In the genomic region with DNA sequence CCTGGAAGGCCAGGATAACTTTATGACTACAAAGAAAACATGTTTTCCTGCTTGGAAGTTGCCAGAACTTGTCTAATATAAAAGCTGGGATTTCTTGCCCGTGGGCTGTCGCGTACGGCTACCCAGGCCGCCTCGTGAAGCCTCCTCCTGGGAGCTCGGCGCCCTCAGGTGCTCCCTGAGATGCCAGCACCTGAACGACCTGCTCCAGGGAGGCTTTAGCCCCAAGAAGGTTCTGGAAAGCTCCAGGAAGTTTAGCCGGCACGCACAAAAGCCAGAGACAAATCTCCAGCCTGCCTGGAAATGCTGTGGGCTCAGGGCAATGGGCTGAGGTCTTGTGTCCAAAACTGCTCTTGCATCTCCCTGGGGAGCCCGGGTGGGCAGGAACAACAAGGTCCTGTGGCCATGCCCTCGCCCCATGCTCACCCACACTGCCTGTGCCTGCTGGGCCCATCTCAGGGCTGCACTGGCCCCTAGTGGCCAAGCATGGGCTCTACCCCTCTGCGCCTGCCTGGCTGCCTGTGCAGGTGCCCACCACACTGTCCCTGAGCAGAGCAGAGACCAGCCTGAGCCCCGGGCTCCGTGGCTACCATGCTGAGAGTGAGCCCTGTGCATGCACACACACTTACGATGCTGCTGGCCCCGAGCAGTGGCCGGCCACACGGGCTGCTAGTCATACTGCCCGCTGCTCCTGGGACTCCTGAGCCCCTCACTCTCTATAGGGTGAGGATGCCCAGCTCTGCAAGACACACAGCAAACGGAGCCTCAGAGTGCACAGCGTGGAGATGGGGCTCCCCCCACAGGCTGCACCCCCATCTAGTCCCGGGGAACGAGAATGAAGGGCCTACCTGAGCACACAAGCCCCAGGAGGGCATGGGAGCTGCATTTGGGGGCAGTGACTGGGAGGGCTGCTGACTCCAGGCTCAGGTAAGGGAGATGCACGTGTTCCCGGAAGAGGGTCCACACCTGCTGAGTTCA, we compare ENCODE assay signal across 8 cellular contexts. TPM values are rescaled to one million over a fixed set of nuclear protein-coding genes. Genes with fewer than 3 reads are reported as not detected.
DNase-seq lines count a peak whose midpoint lies in the region; ATAC-seq and TF ChIP-seq lines count a peak whose summit lies in the region.

No MANE protein-coding gene starts in this region.

- H3K36me3 ChIP-seq in left lung: no peaks in the 10 kb centered on the region

- intact Hi-C loops in left lung (cut with DNase I): loop anchor here in 1 of 2 donors (5.0 kb wide), 1 partner anchor 175 kb away; no protein-coding TSS in a partner anchor

- no peaks in the 10 kb centered on the region for H3K9me3 ChIP-seq in left lung

- TF ChIP-seq CTCF in left lung (IDR thresholded peaks at IDR 0.05): peak; percentile 94 to 96

- peak overlapping the region in 1 of 2 donors; percentile 69 for H3K27ac ChIP-seq in left lung

- ATAC-seq in GM19463 (IDR thresholded peaks at IDR 0.05; ENCODE audit: unreplicated experiment) (peak; percentile 62), left lung (peak; percentile 73), GM21619 (IDR thresholded peaks at IDR 0.05; ENCODE audit: unreplicated experiment) (no peak)

- peaks cover 0 to 53% of the 10 kb centered on the region in 2 donors for H3K27me3 ChIP-seq in left lung

- H3K4me1 ChIP-seq in left lung: peaks cover 13 to 41% of the 10 kb centered on the region in 2 donors

- no peak overlapping the region for H3K4me3 ChIP-seq in left lung

- peak in 10 of 14 donors; percentile 4 to 70 (median 37) for DNase-seq in C1 segment of cervical spinal cord (lab: John Stamatoyannopoulos, UW)
- peak; percentile 53 for DNase-seq in NCI-H2171 (lab: John Stamatoyannopoulos, UW)
- peak; percentile 74 for DNase-seq in activated CD4-positive, CD25-positive, alpha-beta regulatory T cell treated with anti-CD3 and anti-CD28 coated beads, Interleukin-2, amount 50 U/mL, for 72 hours
- DNase-seq in central memory CD4-positive, alpha-beta T cell: peak; percentile 66
- peak; percentile 77 to 92 for DNase-seq in left lung
- peak; percentile 45 to 66 (median 49) for DNase-seq in stimulated activated CD4-positive, alpha-beta T cell treated with anti-CD3 and anti-CD28 coated beads, TNF-alpha, amount 100 ng/mL, for 48 hours (ENCODE audit: low read depth in 3 of 3)

RNA-seq across cellular contexts. Expression of a gene that starts 4.9 kb away (rescaled TPM):
- total RNA-seq in left lung: 10 to 100 TPM; 36.3 to 59.8 TPM
